17 cellular contexts compared by ENCODE assay signal in the genomic region with DNA sequence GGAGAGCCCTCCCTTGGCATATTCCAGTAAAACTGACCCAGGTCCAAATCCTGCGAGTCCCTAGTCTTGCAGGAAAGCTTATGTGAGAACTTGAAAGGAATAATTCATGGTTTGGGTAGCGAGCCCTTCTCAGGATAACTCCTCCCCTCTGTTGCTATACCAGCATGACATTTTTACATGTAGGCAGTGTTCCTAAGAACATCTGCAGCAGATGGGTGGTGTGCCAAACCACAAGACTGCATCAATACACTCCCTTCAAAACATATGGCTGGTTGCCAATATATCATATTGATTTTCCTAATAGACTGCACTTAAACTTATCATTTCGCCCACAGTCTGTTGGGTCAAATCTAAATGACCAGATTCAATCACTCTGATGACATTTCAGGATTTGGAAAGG. TPM values are rescaled to one million over a fixed set of nuclear protein-coding genes. Genes with fewer than 3 reads are reported as not detected.
DNase-seq lines count a peak whose midpoint lies in the region; ATAC-seq and TF ChIP-seq lines count a peak whose summit lies in the region.
"Had no signal": no experiment of that assay in that cellular context is flagged by ENCODE, and none has a peak within 500 bp of the region (broad histone marks: within the 10 kb centered on the region; RNA-seq: fewer than 3 reads in every experiment).

No MANE protein-coding gene starts in this region.

- H3K27ac ChIP-seq in layer of hippocampus (ENCODE audit: low read depth, low read length), result peak overlapping the region; percentile 59
- H3K27ac ChIP-seq: uterus had no signal

- H3K27me3 Mint-ChIP-seq in activated T-cell treated with anti-CD3 and anti-CD28 coated beads, Interleukin-2, amount 50 U/mL, for 72 hours (ENCODE audit: low read depth), result no peaks in the 10 kb centered on the region
- H3K27me3 Mint-ChIP-seq: activated CD8-positive, alpha-beta memory T cell treated with anti-CD3 and anti-CD28 coated beads, Interleukin-2, amount 10 ng/mL, durations not matched to agents 7 days and 5 days; activated naive CD4-positive, alpha-beta T cell treated with anti-CD3 and anti-CD28 coated beads, Interleukin-2, amount 10 ng/mL, durations not matched to agents 7 days and 5 days; B cell had no signal

- no peak overlapping the region for H3K4me3 ChIP-seq in choroid plexus epithelial cell (ENCODE audit: low read depth, low read length)
- H3K4me3 ChIP-seq: uterus had no signal

- peaks cover 2 to 29% of the 10 kb centered on the region in 2 donors for H3K36me3 Mint-ChIP-seq in activated T-cell treated with anti-CD3 and anti-CD28 coated beads, Interleukin-2, amount 50 U/mL, for 72 hours (ENCODE audit: insufficient read depth in 2 of 2)

- no peaks in the 10 kb centered on the region for H3K4me1 Mint-ChIP-seq in activated T-cell treated with anti-CD3 and anti-CD28 coated beads, Interleukin-2, amount 50 U/mL, for 72 hours (ENCODE audit: low read depth)

- ATAC-seq in HG03280 (IDR thresholded peaks at IDR 0.05; ENCODE audit: unreplicated experiment) (no peak), left ventricle myocardium superior (no peak), HG02970 (IDR thresholded peaks at IDR 0.05; ENCODE audit: low FRiP score, unreplicated experiment) (no peak)
- ATAC-seq in activated T-cell treated with anti-CD3 and anti-CD28 coated beads, Interleukin-2, amount 50 U/mL, for 72 hours (replicated peaks in 1 of 2), result no peak
- ATAC-seq: activated CD8-positive, alpha-beta memory T cell treated with anti-CD3 and anti-CD28 coated beads, Interleukin-2, amount 10 ng/mL, durations not matched to agents 7 days and 5 days; natural killer cell had no signal

- TF ChIP-seq CTCF in choroid plexus epithelial cell (conservative IDR thresholded peaks at IDR 0.05; ENCODE audit: low read depth, low read length), result no peak

- intact Hi-C loops in left ventricle myocardium superior (cut with micrococcal nuclease), result loop anchor here (5.0 kb wide), 1 partner anchor 84 kb away; no protein-coding TSS in a partner anchor

- H3K4me3 Mint-ChIP-seq in activated T-cell treated with anti-CD3 and anti-CD28 coated beads, Interleukin-2, amount 50 U/mL, for 72 hours, result no peak overlapping the region
- H3K4me3 Mint-ChIP-seq: activated CD8-positive, alpha-beta memory T cell treated with anti-CD3 and anti-CD28 coated beads, Interleukin-2, amount 10 ng/mL, durations not matched to agents 7 days and 5 days; activated naive CD4-positive, alpha-beta T cell treated with anti-CD3 and anti-CD28 coated beads, Interleukin-2, amount 10 ng/mL, durations not matched to agents 7 days and 5 days; B cell; natural killer cell had no signal

- no peaks in the 10 kb centered on the region for H3K27me3 ChIP-seq in layer of hippocampus (ENCODE audit: control insufficient read depth, insufficient read depth, low read length)
- H3K27me3 ChIP-seq: uterus had no signal

- no peak overlapping the region for H3K27ac Mint-ChIP-seq in activated T-cell treated with anti-CD3 and anti-CD28 coated beads, Interleukin-2, amount 50 U/mL, for 72 hours
- H3K27ac Mint-ChIP-seq: activated CD8-positive, alpha-beta memory T cell treated with anti-CD3 and anti-CD28 coated beads, Interleukin-2, amount 10 ng/mL, durations not matched to agents 7 days and 5 days; activated naive CD4-positive, alpha-beta T cell treated with anti-CD3 and anti-CD28 coated beads, Interleukin-2, amount 10 ng/mL, durations not matched to agents 7 days and 5 days had no signal

- H3K9me3 Mint-ChIP-seq in activated T-cell treated with anti-CD3 and anti-CD28 coated beads, Interleukin-2, amount 50 U/mL, for 72 hours, result no peaks in the 10 kb centered on the region
- H3K9me3 Mint-ChIP-seq: activated naive CD4-positive, alpha-beta T cell treated with anti-CD3 and anti-CD28 coated beads, Interleukin-2, amount 10 ng/mL, durations not matched to agents 7 days and 5 days; natural killer cell had no signal

- DNase-seq in COR-L47 (lab: John Stamatoyannopoulos, UW), result peak; percentile 74
- DNase-seq in NAMALWA (ENCODE audit: low spot score), result peak; percentile 44
- peak; percentile 88 for DNase-seq in choroid plexus epithelial cell (ENCODE audit: low read depth)
- no peak for DNase-seq in left ventricle myocardium superior
- no peak for DNase-seq in activated T-cell treated with anti-CD3 and anti-CD28 coated beads, Interleukin-2, amount 50 U/mL, for 72 hours
- DNase-seq: activated CD8-positive, alpha-beta memory T cell treated with anti-CD3 and anti-CD28 coated beads, Interleukin-2, amount 10 ng/mL, durations not matched to agents 7 days and 5 days; activated naive CD4-positive, alpha-beta T cell treated with anti-CD3 and anti-CD28 coated beads, Interleukin-2, amount 10 ng/mL, durations not matched to agents 7 days and 5 days; dermis blood vessel endothelial cell; KG1; natural killer cell; NCI-H2081 treated with DMSO at 0.1 percent for 48 hours; stimulated activated naive CD4-positive, alpha-beta T cell; uterus had no signal

RNA-seq across cellular contexts. Expression of gene PSME3IP1, which starts 19.9 kb away (rescaled TPM):
- 59.0 TPM for total RNA-seq in left ventricle myocardium superior
- total RNA-seq in activated T-cell treated with anti-CD3 and anti-CD28 coated beads, Interleukin-2, amount 50 U/mL, for 72 hours, result 100 to 1,000 TPM; 120 to 140 TPM

RNA-seq across cellular contexts. Expression of gene RSPRY1, which starts 20.2 kb away (rescaled TPM):
- total RNA-seq in left ventricle myocardium superior, result 20.3 TPM
- 10 to 100 TPM; 33.9 to 39.8 TPM for total RNA-seq in activated T-cell treated with anti-CD3 and anti-CD28 coated beads, Interleukin-2, amount 50 U/mL, for 72 hours

Comparison
In these comparisons a context has a peak if more than half of its experiments do, and no peak if none do; other contexts are left out.
1. DNase-seq: peak in COR-L47 (single experiment), NAMALWA (single experiment) and choroid plexus epithelial cell (single experiment); none in left ventricle myocardium superior (single experiment) and activated T-cell treated with anti-CD3 and anti-CD28 coated beads, Interleukin-2, amount 50 U/mL, for 72 hours (0 of 2).